Comparison of ENCODE assay signal across 1 cellular context in the genomic region with DNA sequence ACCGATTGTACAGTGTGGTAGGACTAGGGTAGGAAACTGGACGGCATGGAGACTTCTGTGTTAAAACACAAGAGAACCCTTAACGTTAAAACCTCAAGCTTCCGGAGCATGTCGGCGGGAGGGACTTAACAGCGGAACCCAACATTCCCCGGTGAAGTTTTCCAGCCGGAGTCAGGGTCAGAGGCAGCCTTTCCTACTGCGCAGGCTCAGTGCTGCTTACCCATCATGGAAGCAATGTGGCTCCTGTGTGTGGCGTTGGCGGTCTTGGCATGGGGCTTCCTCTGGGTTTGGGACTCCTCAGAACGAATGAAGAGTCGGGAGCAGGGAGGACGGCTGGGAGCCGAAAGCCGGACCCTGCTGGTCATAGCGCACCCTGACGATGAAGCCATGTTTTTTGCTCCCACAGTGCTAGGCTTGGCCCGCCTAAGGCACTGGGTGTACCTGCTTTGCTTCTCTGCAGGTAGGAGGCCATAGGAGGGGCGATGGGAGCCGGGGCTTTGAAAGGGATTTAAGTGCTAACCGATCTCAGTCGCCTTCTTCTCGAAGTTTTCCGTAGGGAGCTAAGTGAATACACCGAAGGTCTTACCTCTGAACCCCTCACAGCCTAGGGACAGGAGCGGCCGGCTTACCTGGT.
A peak's percentile ranks its signal among the peaks of the same experiment; 100 is the strongest.
TF ChIP-seq lines count a peak whose summit lies in the region.

A gene (plus strand): TSS at position 209 of the 634 bp plus-strand sequence. CDS start 17 bp downstream, at position 226.

TF ChIP-seq in HepG2, 621 proteins besides CTCF, POLR2A, EP300 and RAD21 (continued from another document and continues in another):
- TF ChIP-seq GPN1 (CRISPR knock-in tag; IDR thresholded peaks at IDR 0.05; ENCODE audit: borderline replicate concordance) (no peak), CC2D1A (CRISPR knock-in tag; IDR thresholded peaks at IDR 0.05) (no peak), DNMT3B (CRISPR knock-in tag; conservative IDR thresholded peaks at IDR 0.05) (peak; percentile 89), YEATS4 (CRISPR knock-in tag; IDR thresholded peaks at IDR 0.05; ENCODE audit: borderline replicate concordance) (peak; percentile 74), ETV6 (CRISPR knock-in tag; conservative IDR thresholded peaks at IDR 0.05) (0 out of 2 replicates have a peak, but pooled peaks have one; percentile 13), ZZZ3 (CRISPR knock-in tag; IDR thresholded peaks at IDR 0.05; ENCODE audit: borderline replicate concordance) (peak; percentile 82), ATF7 (IDR thresholded peaks at IDR 0.05) (no peak), ATF7 (CRISPR knock-in tag; IDR thresholded peaks at IDR 0.05) (0 out of 2 replicates have a peak, but pooled peaks have one; percentile 19), ZNF652 (CRISPR knock-in tag; IDR thresholded peaks at IDR 0.05; ENCODE audit: borderline replicate concordance, low read depth) (peak; percentile 61; the same call in 1 of the 2 replicates), ZNF703 (CRISPR knock-in tag; IDR thresholded peaks at IDR 0.05; ENCODE audit: borderline replicate concordance) (no peak), ZNF619 (CRISPR knock-in tag; IDR thresholded peaks at IDR 0.05) (peak; percentile 93), ESRRA (CRISPR knock-in tag; IDR thresholded peaks at IDR 0.05; ENCODE audit: low read depth) (peak; percentile 63; the same call in 1 of the 2 replicates), ZNF446 (CRISPR knock-in tag; IDR thresholded peaks at IDR 0.05) (no peak), KLF13 (CRISPR knock-in tag; IDR thresholded peaks at IDR 0.05) (no peak), ZNF644 (CRISPR knock-in tag; IDR thresholded peaks at IDR 0.05; ENCODE audit: low read depth) (peak; percentile 75), KDM1A (CRISPR knock-in tag; IDR thresholded peaks at IDR 0.05) (no peak), ZNF431 (CRISPR knock-in tag; IDR thresholded peaks at IDR 0.05; ENCODE audit: borderline replicate concordance, low read depth) (0 out of 2 replicates have a peak, but pooled peaks have one; percentile 34), TAF1 (CRISPR knock-in tag; IDR thresholded peaks at IDR 0.05) (peak; percentile 99), ZNF772 (CRISPR knock-in tag; IDR thresholded peaks at IDR 0.05) (no peak), PTBP1 (IDR thresholded peaks at IDR 0.05; ENCODE audit: low read depth, low read length, poor library complexity, severe bottlenecking) (peak; percentile 83), ZNF296 (CRISPR knock-in tag; conservative IDR thresholded peaks at IDR 0.05) (no peak), ARNT2 (CRISPR knock-in tag; IDR thresholded peaks at IDR 0.05; ENCODE audit: low read depth) (0 out of 2 replicates have a peak, but pooled peaks have one; percentile 39), TOPORS (CRISPR knock-in tag; IDR thresholded peaks at IDR 0.05) (no peak), ZNF20 (CRISPR knock-in tag; IDR thresholded peaks at IDR 0.05) (no peak), GLI4 (CRISPR knock-in tag; IDR thresholded peaks at IDR 0.05; ENCODE audit: borderline replicate concordance) (no peak), FIP1L1 (IDR thresholded peaks at IDR 0.05; ENCODE audit: borderline replicate concordance, insufficient read depth, low read depth, low read length) (no peak), BRCA1 (CRISPR knock-in tag; IDR thresholded peaks at IDR 0.05) (peak; percentile 51; the same call in 1 of the 2 replicates)
- TF ChIP-seq, protein P1, sequence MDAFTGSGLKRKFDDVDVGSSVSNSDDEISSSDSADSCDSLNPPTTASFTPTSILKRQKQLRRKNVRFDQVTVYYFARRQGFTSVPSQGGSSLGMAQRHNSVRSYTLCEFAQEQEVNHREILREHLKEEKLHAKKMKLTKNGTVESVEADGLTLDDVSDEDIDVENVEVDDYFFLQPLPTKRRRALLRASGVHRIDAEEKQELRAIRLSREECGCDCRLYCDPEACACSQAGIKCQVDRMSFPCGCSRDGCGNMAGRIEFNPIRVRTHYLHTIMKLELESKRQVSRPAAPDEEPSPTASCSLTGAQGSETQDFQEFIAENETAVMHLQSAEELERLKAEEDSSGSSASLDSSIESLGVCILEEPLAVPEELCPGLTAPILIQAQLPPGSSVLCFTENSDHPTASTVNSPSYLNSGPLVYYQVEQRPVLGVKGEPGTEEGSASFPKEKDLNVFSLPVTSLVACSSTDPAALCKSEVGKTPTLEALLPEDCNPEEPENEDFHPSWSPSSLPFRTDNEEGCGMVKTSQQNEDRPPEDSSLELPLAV (CRISPR knock-in tag; conservative IDR thresholded peaks at IDR 0.05; ENCODE audit: low read depth), result no peak
- TF ChIP-seq, protein P2, sequence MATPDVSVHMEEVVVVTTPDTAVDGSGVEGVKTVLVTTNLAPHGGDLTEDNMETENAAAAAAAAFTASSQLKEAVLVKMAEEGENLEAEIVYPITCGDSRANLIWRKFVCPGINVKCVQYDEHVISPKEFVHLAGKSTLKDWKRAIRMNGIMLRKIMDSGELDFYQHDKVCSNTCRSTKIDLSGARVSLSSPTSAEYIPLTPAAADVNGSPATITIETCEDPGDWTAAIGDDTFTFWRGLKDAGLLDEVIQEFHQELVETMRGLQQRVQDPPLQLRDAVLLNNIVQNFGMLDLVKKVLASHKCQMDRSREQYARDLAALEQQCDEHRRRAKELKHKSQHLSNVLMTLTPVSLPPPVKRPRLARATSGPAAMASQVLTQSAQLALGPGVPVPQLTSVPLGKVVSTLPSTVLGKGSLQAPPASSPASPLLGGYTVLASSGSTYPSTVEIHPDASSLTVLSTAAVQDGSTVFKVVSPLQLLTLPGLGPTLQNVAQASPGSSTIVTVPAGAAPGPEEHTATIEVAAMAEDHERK (CRISPR knock-in tag; IDR thresholded peaks at IDR 0.05; ENCODE audit: low read depth), result no peak
- TF ChIP-seq, protein P3, sequence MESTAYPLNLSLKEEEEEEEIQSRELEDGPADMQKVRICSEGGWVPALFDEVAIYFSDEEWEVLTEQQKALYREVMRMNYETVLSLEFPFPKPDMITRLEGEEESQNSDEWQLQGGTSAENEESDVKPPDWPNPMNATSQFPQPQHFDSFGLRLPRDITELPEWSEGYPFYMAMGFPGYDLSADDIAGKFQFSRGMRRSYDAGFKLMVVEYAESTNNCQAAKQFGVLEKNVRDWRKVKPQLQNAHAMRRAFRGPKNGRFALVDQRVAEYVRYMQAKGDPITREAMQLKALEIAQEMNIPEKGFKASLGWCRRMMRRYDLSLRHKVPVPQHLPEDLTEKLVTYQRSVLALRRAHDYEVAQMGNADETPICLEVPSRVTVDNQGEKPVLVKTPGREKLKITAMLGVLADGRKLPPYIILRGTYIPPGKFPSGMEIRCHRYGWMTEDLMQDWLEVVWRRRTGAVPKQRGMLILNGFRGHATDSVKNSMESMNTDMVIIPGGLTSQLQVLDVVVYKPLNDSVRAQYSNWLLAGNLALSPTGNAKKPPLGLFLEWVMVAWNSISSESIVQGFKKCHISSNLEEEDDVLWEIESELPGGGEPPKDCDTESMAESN (CRISPR knock-in tag; conservative IDR thresholded peaks at IDR 0.05), result peak; percentile 89
- TF ChIP-seq, protein P4, sequence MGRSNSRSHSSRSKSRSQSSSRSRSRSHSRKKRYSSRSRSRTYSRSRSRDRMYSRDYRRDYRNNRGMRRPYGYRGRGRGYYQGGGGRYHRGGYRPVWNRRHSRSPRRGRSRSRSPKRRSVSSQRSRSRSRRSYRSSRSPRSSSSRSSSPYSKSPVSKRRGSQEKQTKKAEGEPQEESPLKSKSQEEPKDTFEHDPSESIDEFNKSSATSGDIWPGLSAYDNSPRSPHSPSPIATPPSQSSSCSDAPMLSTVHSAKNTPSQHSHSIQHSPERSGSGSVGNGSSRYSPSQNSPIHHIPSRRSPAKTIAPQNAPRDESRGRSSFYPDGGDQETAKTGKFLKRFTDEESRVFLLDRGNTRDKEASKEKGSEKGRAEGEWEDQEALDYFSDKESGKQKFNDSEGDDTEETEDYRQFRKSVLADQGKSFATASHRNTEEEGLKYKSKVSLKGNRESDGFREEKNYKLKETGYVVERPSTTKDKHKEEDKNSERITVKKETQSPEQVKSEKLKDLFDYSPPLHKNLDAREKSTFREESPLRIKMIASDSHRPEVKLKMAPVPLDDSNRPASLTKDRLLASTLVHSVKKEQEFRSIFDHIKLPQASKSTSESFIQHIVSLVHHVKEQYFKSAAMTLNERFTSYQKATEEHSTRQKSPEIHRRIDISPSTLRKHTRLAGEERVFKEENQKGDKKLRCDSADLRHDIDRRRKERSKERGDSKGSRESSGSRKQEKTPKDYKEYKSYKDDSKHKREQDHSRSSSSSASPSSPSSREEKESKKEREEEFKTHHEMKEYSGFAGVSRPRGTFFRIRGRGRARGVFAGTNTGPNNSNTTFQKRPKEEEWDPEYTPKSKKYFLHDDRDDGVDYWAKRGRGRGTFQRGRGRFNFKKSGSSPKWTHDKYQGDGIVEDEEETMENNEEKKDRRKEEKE (IDR thresholded peaks at IDR 0.05), result no peak
- TF ChIP-seq, protein P5, sequence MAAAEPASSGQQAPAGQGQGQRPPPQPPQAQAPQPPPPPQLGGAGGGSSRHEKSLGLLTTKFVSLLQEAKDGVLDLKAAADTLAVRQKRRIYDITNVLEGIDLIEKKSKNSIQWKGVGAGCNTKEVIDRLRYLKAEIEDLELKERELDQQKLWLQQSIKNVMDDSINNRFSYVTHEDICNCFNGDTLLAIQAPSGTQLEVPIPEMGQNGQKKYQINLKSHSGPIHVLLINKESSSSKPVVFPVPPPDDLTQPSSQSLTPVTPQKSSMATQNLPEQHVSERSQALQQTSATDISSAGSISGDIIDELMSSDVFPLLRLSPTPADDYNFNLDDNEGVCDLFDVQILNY (CRISPR knock-in tag; conservative IDR thresholded peaks at IDR 0.05), result 0 out of 2 replicates have a peak, but pooled peaks have one; percentile 54
- TF ChIP-seq, protein P6, sequence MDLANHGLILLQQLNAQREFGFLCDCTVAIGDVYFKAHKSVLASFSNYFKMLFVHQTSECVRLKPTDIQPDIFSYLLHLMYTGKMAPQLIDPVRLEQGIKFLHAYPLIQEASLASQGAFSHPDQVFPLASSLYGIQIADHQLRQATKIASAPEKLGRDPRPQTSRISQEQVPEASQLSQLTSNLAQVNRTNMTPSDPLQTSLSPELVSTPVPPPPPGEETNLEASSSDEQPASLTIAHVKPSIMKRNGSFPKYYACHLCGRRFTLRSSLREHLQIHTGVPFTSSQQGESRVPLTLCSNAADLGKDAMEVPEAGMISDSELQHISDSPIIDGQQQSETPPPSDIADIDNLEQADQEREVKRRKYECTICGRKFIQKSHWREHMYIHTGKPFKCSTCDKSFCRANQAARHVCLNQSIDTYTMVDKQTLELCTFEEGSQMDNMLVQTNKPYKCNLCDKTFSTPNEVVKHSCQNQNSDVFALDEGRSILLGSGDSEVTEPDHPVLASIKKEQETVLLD (CRISPR knock-in tag; IDR thresholded peaks at IDR 0.05; ENCODE audit: low read depth), result 0 out of 2 replicates have a peak, but pooled peaks have one; percentile 52
- TF ChIP-seq, protein P7, sequence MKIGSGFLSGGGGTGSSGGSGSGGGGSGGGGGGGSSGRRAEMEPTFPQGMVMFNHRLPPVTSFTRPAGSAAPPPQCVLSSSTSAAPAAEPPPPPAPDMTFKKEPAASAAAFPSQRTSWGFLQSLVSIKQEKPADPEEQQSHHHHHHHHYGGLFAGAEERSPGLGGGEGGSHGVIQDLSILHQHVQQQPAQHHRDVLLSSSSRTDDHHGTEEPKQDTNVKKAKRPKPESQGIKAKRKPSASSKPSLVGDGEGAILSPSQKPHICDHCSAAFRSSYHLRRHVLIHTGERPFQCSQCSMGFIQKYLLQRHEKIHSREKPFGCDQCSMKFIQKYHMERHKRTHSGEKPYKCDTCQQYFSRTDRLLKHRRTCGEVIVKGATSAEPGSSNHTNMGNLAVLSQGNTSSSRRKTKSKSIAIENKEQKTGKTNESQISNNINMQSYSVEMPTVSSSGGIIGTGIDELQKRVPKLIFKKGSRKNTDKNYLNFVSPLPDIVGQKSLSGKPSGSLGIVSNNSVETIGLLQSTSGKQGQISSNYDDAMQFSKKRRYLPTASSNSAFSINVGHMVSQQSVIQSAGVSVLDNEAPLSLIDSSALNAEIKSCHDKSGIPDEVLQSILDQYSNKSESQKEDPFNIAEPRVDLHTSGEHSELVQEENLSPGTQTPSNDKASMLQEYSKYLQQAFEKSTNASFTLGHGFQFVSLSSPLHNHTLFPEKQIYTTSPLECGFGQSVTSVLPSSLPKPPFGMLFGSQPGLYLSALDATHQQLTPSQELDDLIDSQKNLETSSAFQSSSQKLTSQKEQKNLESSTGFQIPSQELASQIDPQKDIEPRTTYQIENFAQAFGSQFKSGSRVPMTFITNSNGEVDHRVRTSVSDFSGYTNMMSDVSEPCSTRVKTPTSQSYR (CRISPR knock-in tag; IDR thresholded peaks at IDR 0.05; ENCODE audit: borderline replicate concordance), result 0 out of 2 replicates have a peak, but pooled peaks have one; percentile 41
- TF ChIP-seq, protein P8, sequence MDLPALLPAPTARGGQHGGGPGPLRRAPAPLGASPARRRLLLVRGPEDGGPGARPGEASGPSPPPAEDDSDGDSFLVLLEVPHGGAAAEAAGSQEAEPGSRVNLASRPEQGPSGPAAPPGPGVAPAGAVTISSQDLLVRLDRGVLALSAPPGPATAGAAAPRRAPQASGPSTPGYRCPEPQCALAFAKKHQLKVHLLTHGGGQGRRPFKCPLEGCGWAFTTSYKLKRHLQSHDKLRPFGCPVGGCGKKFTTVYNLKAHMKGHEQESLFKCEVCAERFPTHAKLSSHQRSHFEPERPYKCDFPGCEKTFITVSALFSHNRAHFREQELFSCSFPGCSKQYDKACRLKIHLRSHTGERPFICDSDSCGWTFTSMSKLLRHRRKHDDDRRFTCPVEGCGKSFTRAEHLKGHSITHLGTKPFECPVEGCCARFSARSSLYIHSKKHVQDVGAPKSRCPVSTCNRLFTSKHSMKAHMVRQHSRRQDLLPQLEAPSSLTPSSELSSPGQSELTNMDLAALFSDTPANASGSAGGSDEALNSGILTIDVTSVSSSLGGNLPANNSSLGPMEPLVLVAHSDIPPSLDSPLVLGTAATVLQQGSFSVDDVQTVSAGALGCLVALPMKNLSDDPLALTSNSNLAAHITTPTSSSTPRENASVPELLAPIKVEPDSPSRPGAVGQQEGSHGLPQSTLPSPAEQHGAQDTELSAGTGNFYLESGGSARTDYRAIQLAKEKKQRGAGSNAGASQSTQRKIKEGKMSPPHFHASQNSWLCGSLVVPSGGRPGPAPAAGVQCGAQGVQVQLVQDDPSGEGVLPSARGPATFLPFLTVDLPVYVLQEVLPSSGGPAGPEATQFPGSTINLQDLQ (CRISPR knock-in tag; IDR thresholded peaks at IDR 0.05), result no peak
- TF ChIP-seq, protein P9, sequence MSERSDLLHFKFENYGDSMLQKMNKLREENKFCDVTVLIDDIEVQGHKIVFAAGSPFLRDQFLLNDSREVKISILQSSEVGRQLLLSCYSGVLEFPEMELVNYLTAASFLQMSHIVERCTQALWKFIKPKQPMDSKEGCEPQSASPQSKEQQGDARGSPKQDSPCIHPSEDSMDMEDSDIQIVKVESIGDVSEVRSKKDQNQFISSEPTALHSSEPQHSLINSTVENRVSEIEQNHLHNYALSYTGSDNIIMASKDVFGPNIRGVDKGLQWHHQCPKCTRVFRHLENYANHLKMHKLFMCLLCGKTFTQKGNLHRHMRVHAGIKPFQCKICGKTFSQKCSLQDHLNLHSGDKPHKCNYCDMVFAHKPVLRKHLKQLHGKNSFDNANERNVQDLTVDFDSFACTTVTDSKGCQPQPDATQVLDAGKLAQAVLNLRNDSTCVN (CRISPR knock-in tag; IDR thresholded peaks at IDR 0.05; ENCODE audit: borderline replicate concordance), result peak; percentile 74
